In the genomic region with DNA sequence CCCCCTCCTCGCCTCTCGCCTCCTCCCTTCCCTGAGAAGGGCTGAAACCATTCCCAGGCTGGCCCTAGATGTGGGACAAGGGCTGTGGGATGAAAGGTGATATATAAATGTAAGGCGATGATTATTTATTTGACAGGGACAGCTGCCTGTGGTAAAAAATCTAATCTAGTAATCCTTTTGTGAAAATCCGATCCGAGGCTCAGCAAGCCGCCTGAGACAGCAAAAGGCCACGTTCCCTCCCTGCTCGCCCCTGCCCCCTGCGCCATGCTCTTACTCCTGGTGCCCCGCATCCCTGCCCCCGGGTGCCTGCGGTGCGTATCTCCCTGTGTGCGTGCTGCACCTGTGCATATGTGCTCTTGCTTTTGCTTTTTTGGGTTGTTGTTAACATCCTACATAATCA, we compare ENCODE assay signal across 26 cellular contexts.
"Had no signal": no experiment of that assay in that cellular context is flagged by ENCODE, and none has a peak within 500 bp of the region (broad histone marks: within the 10 kb centered on the region; RNA-seq: fewer than 3 reads in every experiment).

No MANE protein-coding gene starts in this region.

- H3K27me3 ChIP-seq: adrenal gland, body of pancreas, gastrocnemius medialis, testis, transverse colon had no signal

- H3K27ac Mint-ChIP-seq: activated naive CD4-positive, alpha-beta T cell treated with anti-CD3 and anti-CD28 coated beads for 36 hours; activated naive CD8-positive, alpha-beta T cell treated with anti-CD3 and anti-CD28 coated beads for 36 hours; effector memory CD8-positive, alpha-beta T cell had no signal

- DNase-seq: activated CD4-positive, alpha-beta T cell treated with anti-CD3 and anti-CD28 coated beads for 48 hours; activated CD4-positive, alpha-beta T cell treated with anti-CD3 and anti-CD28 coated beads, Interleukin-2, amount 50 U/mL, for 48 hours; activated CD8-positive, alpha-beta memory T cell treated with anti-CD3 and anti-CD28 coated beads for 24 hours; activated effector memory CD4-positive, alpha-beta T cell treated with Interleukin-2 at 50 U/mL for 16 hours; activated naive CD4-positive, alpha-beta T cell treated with anti-CD3 and anti-CD28 coated beads for 36 hours; activated naive CD8-positive, alpha-beta T cell treated with anti-CD3 and anti-CD28 coated beads for 36 hours; adrenal gland; body of pancreas; cortex of kidney; effector memory CD8-positive, alpha-beta T cell; erythroblast; gastrocnemius medialis; glutamatergic neuron; mammary epithelial cell; naive B cell; occipital lobe; right cardiac atrium; spleen; stimulated activated CD4-positive, alpha-beta T cell treated with anti-CD3 and anti-CD28 coated beads, Interleukin-4, amount 100 ng/mL, for 1 hour; stimulated activated naive CD8-positive, alpha-beta T cell treated with anti-CD3 and anti-CD28 coated beads, Interleukin-15, Interleukin-2, amounts not matched to agents 100 U/mL and 50 U/mL, for 24 hours; testis; transverse colon had no signal

- FAIRE-seq: islet of Langerhans had no signal

- H3K4me1 Mint-ChIP-seq: activated naive CD8-positive, alpha-beta T cell treated with anti-CD3 and anti-CD28 coated beads for 36 hours; naive B cell had no signal

- H3K36me3 ChIP-seq: adrenal gland, gastrocnemius medialis, spleen, transverse colon had no signal

- H3K4me3 ChIP-seq: adrenal gland, body of pancreas, gastrocnemius medialis, spleen, testis, transverse colon had no signal

- H3K27ac ChIP-seq: adrenal gland, body of pancreas, gastrocnemius medialis, parathyroid adenoma, spleen, testis, transverse colon, VCaP had no signal

- H3K36me3 Mint-ChIP-seq: activated naive CD8-positive, alpha-beta T cell treated with anti-CD3 and anti-CD28 coated beads for 36 hours; naive B cell had no signal

- ATAC-seq: activated CD4-positive, CD25-positive, alpha-beta regulatory T cell treated with anti-CD3 and anti-CD28 coated beads, Interleukin-2, amount 50 U/mL, for 24 hours; body of pancreas; effector memory CD8-positive, alpha-beta T cell; right cardiac atrium; stimulated activated naive CD8-positive, alpha-beta T cell treated with anti-CD3 and anti-CD28 coated beads, Interleukin-15, Interleukin-2, amounts not matched to agents 100 U/mL and 50 U/mL, for 24 hours had no signal

- H3K9me3 Mint-ChIP-seq: activated naive CD4-positive, alpha-beta T cell treated with anti-CD3 and anti-CD28 coated beads for 36 hours; activated naive CD8-positive, alpha-beta T cell treated with anti-CD3 and anti-CD28 coated beads for 36 hours; effector memory CD8-positive, alpha-beta T cell had no signal

- H3K4me3 Mint-ChIP-seq: activated naive CD4-positive, alpha-beta T cell treated with anti-CD3 and anti-CD28 coated beads for 36 hours; activated naive CD8-positive, alpha-beta T cell treated with anti-CD3 and anti-CD28 coated beads for 36 hours; effector memory CD8-positive, alpha-beta T cell; naive B cell had no signal

- H3K27me3 Mint-ChIP-seq: activated naive CD8-positive, alpha-beta T cell treated with anti-CD3 and anti-CD28 coated beads for 36 hours had no signal

- H3K9me3 ChIP-seq: adrenal gland, body of pancreas, gastrocnemius medialis, spleen, testis, transverse colon had no signal
